2 cellular contexts compared by ENCODE assay signal in the genomic region with DNA sequence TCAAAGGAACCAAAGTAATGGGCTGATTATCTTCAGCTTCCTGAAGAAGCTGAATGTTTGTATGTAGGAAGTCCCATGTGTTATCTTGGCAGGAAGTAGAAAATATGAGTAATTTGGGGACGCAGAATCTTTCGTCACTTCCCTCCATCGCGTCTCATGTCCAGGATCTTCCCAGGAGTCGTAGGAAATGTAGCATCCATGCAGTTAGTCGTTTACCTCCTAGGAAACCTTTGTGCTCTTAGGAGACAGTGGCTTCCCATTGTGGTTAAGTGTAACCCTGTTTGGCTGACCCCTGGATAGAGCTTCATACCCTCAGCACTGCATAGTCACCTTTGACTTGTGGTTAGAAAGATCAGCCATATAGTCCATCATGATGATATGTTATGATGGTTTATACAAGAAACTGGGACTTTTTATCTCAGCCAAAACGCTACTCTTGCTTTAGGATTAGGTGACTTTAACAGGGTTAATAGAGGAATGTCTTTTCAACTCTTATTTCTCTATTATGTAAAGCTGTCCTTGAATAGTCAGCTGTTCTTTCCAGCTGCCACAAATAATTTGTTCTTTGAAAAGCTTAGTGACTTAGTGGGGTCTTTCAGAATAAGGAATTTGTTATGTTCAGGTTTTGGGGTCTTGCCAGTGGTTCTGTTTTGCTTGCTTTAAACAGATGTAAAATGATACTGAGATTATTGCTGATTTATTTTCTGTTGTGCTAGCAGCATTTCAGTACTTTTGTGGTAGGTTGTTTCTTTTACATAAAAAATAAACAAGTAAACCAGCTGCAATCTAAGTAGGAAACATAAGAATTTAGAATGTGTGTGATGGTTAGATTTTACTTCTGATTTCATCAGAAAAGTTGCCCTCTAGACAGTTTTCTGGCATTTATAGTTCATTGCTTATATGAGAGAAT.
TF ChIP-seq lines count a peak whose summit lies in the region.

No MANE protein-coding gene starts in this region.

TF ChIP-seq in H1, 55 proteins besides CTCF, POLR2A, EP300 and RAD21 (continued from another document):
- TF ChIP-seq NANOG (IDR thresholded peaks at IDR 0.05; ENCODE audit: insufficient read depth, low read depth, low read length, poor library complexity, severe bottlenecking) (no peak), CREB1 (IDR thresholded peaks at IDR 0.05) (no peak), SIRT6 (IDR thresholded peaks at IDR 0.05; ENCODE audit: low read length) (no peak), SAP30 (IDR thresholded peaks at IDR 0.05; ENCODE audit: insufficient read depth, insufficient replicate concordance, low read length) (no peak), FOSL1 (IDR thresholded peaks at IDR 0.05; ENCODE audit: insufficient read depth, low read depth, low read length) (no peak)
- TF ChIP-seq, protein P1, sequence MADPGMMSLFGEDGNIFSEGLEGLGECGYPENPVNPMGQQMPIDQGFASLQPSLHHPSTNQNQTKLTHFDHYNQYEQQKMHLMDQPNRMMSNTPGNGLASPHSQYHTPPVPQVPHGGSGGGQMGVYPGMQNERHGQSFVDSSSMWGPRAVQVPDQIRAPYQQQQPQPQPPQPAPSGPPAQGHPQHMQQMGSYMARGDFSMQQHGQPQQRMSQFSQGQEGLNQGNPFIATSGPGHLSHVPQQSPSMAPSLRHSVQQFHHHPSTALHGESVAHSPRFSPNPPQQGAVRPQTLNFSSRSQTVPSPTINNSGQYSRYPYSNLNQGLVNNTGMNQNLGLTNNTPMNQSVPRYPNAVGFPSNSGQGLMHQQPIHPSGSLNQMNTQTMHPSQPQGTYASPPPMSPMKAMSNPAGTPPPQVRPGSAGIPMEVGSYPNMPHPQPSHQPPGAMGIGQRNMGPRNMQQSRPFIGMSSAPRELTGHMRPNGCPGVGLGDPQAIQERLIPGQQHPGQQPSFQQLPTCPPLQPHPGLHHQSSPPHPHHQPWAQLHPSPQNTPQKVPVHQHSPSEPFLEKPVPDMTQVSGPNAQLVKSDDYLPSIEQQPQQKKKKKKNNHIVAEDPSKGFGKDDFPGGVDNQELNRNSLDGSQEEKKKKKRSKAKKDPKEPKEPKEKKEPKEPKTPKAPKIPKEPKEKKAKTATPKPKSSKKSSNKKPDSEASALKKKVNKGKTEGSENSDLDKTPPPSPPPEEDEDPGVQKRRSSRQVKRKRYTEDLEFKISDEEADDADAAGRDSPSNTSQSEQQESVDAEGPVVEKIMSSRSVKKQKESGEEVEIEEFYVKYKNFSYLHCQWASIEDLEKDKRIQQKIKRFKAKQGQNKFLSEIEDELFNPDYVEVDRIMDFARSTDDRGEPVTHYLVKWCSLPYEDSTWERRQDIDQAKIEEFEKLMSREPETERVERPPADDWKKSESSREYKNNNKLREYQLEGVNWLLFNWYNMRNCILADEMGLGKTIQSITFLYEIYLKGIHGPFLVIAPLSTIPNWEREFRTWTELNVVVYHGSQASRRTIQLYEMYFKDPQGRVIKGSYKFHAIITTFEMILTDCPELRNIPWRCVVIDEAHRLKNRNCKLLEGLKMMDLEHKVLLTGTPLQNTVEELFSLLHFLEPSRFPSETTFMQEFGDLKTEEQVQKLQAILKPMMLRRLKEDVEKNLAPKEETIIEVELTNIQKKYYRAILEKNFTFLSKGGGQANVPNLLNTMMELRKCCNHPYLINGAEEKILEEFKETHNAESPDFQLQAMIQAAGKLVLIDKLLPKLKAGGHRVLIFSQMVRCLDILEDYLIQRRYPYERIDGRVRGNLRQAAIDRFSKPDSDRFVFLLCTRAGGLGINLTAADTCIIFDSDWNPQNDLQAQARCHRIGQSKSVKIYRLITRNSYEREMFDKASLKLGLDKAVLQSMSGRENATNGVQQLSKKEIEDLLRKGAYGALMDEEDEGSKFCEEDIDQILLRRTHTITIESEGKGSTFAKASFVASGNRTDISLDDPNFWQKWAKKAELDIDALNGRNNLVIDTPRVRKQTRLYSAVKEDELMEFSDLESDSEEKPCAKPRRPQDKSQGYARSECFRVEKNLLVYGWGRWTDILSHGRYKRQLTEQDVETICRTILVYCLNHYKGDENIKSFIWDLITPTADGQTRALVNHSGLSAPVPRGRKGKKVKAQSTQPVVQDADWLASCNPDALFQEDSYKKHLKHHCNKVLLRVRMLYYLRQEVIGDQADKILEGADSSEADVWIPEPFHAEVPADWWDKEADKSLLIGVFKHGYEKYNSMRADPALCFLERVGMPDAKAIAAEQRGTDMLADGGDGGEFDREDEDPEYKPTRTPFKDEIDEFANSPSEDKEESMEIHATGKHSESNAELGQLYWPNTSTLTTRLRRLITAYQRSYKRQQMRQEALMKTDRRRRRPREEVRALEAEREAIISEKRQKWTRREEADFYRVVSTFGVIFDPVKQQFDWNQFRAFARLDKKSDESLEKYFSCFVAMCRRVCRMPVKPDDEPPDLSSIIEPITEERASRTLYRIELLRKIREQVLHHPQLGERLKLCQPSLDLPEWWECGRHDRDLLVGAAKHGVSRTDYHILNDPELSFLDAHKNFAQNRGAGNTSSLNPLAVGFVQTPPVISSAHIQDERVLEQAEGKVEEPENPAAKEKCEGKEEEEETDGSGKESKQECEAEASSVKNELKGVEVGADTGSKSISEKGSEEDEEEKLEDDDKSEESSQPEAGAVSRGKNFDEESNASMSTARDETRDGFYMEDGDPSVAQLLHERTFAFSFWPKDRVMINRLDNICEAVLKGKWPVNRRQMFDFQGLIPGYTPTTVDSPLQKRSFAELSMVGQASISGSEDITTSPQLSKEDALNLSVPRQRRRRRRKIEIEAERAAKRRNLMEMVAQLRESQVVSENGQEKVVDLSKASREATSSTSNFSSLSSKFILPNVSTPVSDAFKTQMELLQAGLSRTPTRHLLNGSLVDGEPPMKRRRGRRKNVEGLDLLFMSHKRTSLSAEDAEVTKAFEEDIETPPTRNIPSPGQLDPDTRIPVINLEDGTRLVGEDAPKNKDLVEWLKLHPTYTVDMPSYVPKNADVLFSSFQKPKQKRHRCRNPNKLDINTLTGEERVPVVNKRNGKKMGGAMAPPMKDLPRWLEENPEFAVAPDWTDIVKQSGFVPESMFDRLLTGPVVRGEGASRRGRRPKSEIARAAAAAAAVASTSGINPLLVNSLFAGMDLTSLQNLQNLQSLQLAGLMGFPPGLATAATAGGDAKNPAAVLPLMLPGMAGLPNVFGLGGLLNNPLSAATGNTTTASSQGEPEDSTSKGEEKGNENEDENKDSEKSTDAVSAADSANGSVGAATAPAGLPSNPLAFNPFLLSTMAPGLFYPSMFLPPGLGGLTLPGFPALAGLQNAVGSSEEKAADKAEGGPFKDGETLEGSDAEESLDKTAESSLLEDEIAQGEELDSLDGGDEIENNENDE (IDR thresholded peaks at IDR 0.05; ENCODE audit: insufficient replicate concordance, low read length): no peak

TF ChIP-seq in SK-N-SH treated with all-trans-retinoic acid at 6 μM for 48 hours, 23 proteins besides CTCF, POLR2A, EP300 and RAD21 (continued from another document):
- TF ChIP-seq, protein P2, sequence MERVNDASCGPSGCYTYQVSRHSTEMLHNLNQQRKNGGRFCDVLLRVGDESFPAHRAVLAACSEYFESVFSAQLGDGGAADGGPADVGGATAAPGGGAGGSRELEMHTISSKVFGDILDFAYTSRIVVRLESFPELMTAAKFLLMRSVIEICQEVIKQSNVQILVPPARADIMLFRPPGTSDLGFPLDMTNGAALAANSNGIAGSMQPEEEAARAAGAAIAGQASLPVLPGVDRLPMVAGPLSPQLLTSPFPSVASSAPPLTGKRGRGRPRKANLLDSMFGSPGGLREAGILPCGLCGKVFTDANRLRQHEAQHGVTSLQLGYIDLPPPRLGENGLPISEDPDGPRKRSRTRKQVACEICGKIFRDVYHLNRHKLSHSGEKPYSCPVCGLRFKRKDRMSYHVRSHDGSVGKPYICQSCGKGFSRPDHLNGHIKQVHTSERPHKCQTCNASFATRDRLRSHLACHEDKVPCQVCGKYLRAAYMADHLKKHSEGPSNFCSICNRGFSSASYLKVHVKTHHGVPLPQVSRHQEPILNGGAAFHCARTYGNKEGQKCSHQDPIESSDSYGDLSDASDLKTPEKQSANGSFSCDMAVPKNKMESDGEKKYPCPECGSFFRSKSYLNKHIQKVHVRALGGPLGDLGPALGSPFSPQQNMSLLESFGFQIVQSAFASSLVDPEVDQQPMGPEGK (CRISPR knock-in tag; IDR thresholded peaks at IDR 0.05; ENCODE audit: borderline replicate concordance): no peak
- TF ChIP-seq SNAI2 (CRISPR knock-in tag; IDR thresholded peaks at IDR 0.05) (no peak), ZC3H10 (CRISPR knock-in tag; IDR thresholded peaks at IDR 0.05) (no peak), ZNF565 (CRISPR knock-in tag; conservative IDR thresholded peaks at IDR 0.05; ENCODE audit: low read depth) (no peak)
- TF ChIP-seq, protein P3, sequence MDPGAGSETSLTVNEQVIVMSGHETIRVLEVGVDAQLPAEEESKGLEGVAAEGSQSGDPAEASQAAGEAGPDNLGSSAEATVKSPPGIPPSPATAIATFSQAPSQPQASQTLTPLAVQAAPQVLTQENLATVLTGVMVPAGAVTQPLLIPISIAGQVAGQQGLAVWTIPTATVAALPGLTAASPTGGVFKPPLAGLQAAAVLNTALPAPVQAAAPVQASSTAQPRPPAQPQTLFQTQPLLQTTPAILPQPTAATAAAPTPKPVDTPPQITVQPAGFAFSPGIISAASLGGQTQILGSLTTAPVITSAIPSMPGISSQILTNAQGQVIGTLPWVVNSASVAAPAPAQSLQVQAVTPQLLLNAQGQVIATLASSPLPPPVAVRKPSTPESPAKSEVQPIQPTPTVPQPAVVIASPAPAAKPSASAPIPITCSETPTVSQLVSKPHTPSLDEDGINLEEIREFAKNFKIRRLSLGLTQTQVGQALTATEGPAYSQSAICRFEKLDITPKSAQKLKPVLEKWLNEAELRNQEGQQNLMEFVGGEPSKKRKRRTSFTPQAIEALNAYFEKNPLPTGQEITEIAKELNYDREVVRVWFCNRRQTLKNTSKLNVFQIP (CRISPR knock-in tag; IDR thresholded peaks at IDR 0.05; ENCODE audit: borderline replicate concordance, low read depth): no peak
